22 cellular contexts compared by ENCODE assay signal in genomic region chr15:57356178-57356577, GRCh38. TPM values are rescaled to one million over a fixed set of nuclear protein-coding genes. Genes with fewer than 3 reads are reported as not detected.
"Had no signal": no experiment of that assay in that cellular context is flagged by ENCODE, and none has a peak within 500 bp of the region (broad histone marks: within the 10 kb centered on the region; RNA-seq: fewer than 3 reads in every experiment).

No MANE protein-coding gene starts in this region.

- DNase-seq: activated CD4-positive, alpha-beta T cell treated with anti-CD3 and anti-CD28 coated beads, Interleukin-2, amount 50 U/mL, for 4 hours; activated gamma-delta T cell; activated T-cell treated with anti-CD3 and anti-CD28 coated beads, Interleukin-2, amount 50 U/mL, for 72 hours; adrenal gland; effector CD4-positive, alpha-beta T cell; heart left ventricle; occipital lobe; stimulated activated CD4-positive, alpha-beta T cell treated with anti-CD3 and anti-CD28 coated beads, Interleukin-15, amount 100 ng/mL, for 24 hours; stimulated activated CD4-positive, alpha-beta T cell treated with anti-CD3 and anti-CD28 coated beads, Interleukin-2, amount 100 ng/mL, for 48 hours; T-helper 17 cell; tibial artery; WERI-Rb-1 had no signal

- H3K4me3 Mint-ChIP-seq: activated naive CD4-positive, alpha-beta T cell treated with anti-CD3 and anti-CD28 coated beads, Interleukin-2, amount 50 U/mL, for 24 hours; activated T-cell treated with anti-CD3 and anti-CD28 coated beads, Interleukin-2, amount 50 U/mL, for 72 hours; memory B cell; nephron; stimulated activated effector memory CD8-positive, alpha-beta T cell treated with anti-CD3 and anti-CD28 coated beads, Interleukin-12 subunit alpha, Interleukin-12 subunit beta, amount 100 ng/mL, for 72 hours; T-helper 17 cell had no signal

- H3K27me3 ChIP-seq: adrenal gland, heart left ventricle, right atrium auricular region had no signal

- H3K27ac ChIP-seq: adrenal gland, gastroesophageal sphincter, heart left ventricle, right atrium auricular region, skin epidermis, tibial artery, WERI-Rb-1 had no signal

- H3K36me3 ChIP-seq: adrenal gland, gastroesophageal sphincter, heart left ventricle, right atrium auricular region, tibial artery, WERI-Rb-1 had no signal

- H3K36me3 Mint-ChIP-seq: activated naive CD4-positive, alpha-beta T cell treated with anti-CD3 and anti-CD28 coated beads, Interleukin-2, amount 50 U/mL, for 24 hours; memory B cell; stimulated activated effector memory CD8-positive, alpha-beta T cell treated with anti-CD3 and anti-CD28 coated beads, Interleukin-12 subunit alpha, Interleukin-12 subunit beta, amount 100 ng/mL, for 72 hours had no signal

- ATAC-seq: activated T-cell treated with anti-CD3 and anti-CD28 coated beads, Interleukin-2, amount 50 U/mL, for 72 hours; esophagus mucosa; gastroesophageal sphincter; heart left ventricle; stimulated activated effector memory CD8-positive, alpha-beta T cell treated with anti-CD3 and anti-CD28 coated beads, Interleukin-12 subunit alpha, Interleukin-12 subunit beta, amount 100 ng/mL, for 72 hours; T-helper 17 cell had no signal

- H3K4me1 Mint-ChIP-seq: activated naive CD4-positive, alpha-beta T cell treated with anti-CD3 and anti-CD28 coated beads, Interleukin-2, amount 50 U/mL, for 24 hours; memory B cell; stimulated activated effector memory CD8-positive, alpha-beta T cell treated with anti-CD3 and anti-CD28 coated beads, Interleukin-12 subunit alpha, Interleukin-12 subunit beta, amount 100 ng/mL, for 72 hours; T-helper 17 cell had no signal

- H3K9me3 Mint-ChIP-seq: activated naive CD4-positive, alpha-beta T cell treated with anti-CD3 and anti-CD28 coated beads, Interleukin-2, amount 50 U/mL, for 24 hours; activated T-cell treated with anti-CD3 and anti-CD28 coated beads, Interleukin-2, amount 50 U/mL, for 72 hours; memory B cell; nephron; stimulated activated effector memory CD8-positive, alpha-beta T cell treated with anti-CD3 and anti-CD28 coated beads, Interleukin-12 subunit alpha, Interleukin-12 subunit beta, amount 100 ng/mL, for 72 hours had no signal

- H3K4me1 ChIP-seq: adrenal gland, gastroesophageal sphincter, heart left ventricle, right atrium auricular region, tibial artery had no signal

- H3K9me3 ChIP-seq: adrenal gland, gastroesophageal sphincter, heart left ventricle, right atrium auricular region, tibial artery had no signal

- H3K27me3 Mint-ChIP-seq: progenitor cell of endocrine pancreas had no signal

- H3K27ac Mint-ChIP-seq: activated naive CD4-positive, alpha-beta T cell treated with anti-CD3 and anti-CD28 coated beads, Interleukin-2, amount 50 U/mL, for 24 hours; activated T-cell treated with anti-CD3 and anti-CD28 coated beads, Interleukin-2, amount 50 U/mL, for 72 hours; memory B cell; progenitor cell of endocrine pancreas; stimulated activated effector memory CD8-positive, alpha-beta T cell treated with anti-CD3 and anti-CD28 coated beads, Interleukin-12 subunit alpha, Interleukin-12 subunit beta, amount 100 ng/mL, for 72 hours; T-helper 17 cell had no signal

- H3K4me3 ChIP-seq: adrenal gland, gastroesophageal sphincter, heart left ventricle, right atrium auricular region, skin epidermis, tibial artery had no signal

RNA-seq across cellular contexts. Expression of gene CGNL1, which starts 20.1 kb away (rescaled TPM):
- total RNA-seq: activated CD8-positive, alpha-beta memory T cell treated with anti-CD3 and anti-CD28 coated beads for 36 hours; activated T-cell treated with anti-CD3 and anti-CD28 coated beads, Interleukin-2, amount 50 U/mL, for 72 hours; T-helper 17 cell had no signal
